In the genomic region with DNA sequence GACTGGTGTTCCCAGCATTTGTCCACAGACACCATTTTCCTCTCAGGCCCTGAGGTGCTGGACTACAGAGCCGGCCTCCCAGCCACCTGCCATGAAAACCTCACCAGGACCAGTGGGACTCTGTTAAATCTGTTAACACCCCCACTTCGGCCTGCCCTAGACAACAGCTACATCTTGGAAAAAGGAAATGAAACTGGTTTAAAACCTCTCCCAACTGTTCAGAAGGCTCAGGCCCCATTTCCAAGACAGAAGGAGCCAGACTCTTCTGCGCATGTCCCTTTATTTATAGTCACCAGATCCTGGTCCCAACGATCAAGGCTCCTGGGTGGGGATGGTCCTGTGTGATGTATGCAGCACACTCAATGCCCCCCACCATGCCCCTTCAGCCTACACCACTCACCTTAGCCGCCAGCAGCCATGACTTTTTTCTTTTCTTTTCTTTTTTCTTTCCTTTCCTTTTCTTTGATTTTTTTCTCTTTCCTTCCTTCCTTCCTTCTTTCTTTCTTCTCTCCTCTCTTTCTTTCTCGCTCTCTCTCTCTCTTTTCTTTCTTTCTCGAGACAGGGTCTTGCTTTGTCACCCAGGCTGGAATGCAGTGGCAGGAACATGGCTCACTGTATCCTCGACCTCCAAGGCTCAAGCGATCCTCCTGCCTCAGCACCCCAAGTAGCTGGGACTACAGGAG, we compare ENCODE assay signal across 13 cellular contexts. TPM values are rescaled to one million over a fixed set of nuclear protein-coding genes. Genes with fewer than 3 reads are reported as not detected.
DNase-seq lines count a peak whose midpoint lies in the region; ATAC-seq and TF ChIP-seq lines count a peak whose summit lies in the region.
"Had no signal": no experiment of that assay in that cellular context is flagged by ENCODE, and none has a peak within 500 bp of the region (broad histone marks: within the 10 kb centered on the region; RNA-seq: fewer than 3 reads in every experiment).

No MANE protein-coding gene starts in this region.

- H3K4ac ChIP-seq in IMR-90 (ENCODE audit: low read depth, low read length) (peak overlapping the region; percentile 95), mesenchymal stem cell (ENCODE audit: low read depth in 1 of 2, low read length in 2 of 2) (peak overlapping the region; percentile 22 to 59)

- no peak overlapping the region for H3K4me3 Mint-ChIP-seq in T-helper 2 cell treated with Interferon-gamma antibody and Interleukin-4, amounts not matched to agents 5 μg/mL and 100 μg/mL, for 36 hours

- TF ChIP-seq POLR2A in IMR-90 (IDR thresholded peaks at IDR 0.05; ENCODE audit: low read depth, low read length), result no peak

- no peaks in the 10 kb centered on the region for H3K9me3 Mint-ChIP-seq in T-helper 2 cell treated with Interferon-gamma antibody and Interleukin-4, amounts not matched to agents 5 μg/mL and 100 μg/mL, for 36 hours
- H3K9me3 Mint-ChIP-seq: naive thymus-derived CD8-positive, alpha-beta T cell had no signal

- H3K27me3 ChIP-seq in IMR-90 (ENCODE audit: control insufficient read depth, insufficient read depth, low read length) (no peaks in the 10 kb centered on the region), mesenchymal stem cell (ENCODE audit: control insufficient read depth in 1 of 2, insufficient read depth in 1 of 2, low read length in 2 of 2) (no peaks in the 10 kb centered on the region), colonic mucosa (no peaks in the 10 kb centered on the region)
- H3K27me3 ChIP-seq: adrenal gland had no signal

- H3K27ac ChIP-seq in IMR-90 (ENCODE audit: insufficient read depth, low read length) (peak overlapping the region; percentile 56; the same call in 1 of the 2 replicates), mesenchymal stem cell (ENCODE audit: low read length, poor library complexity, severe bottlenecking) (no peak overlapping the region), colonic mucosa (no peak overlapping the region)

- WGBS in IMR-90 (ENCODE audit: extremely low coverage in 2 of 2, insufficient read length in 1 of 2), 2 experiments, result 83 to 88% methylated on average over 1 to 3 of the region's 9 CpGs
- WGBS in mesenchymal stem cell, result 94% methylated on average over 9 of the region's 9 CpGs

- no TSS peak for BruUV-seq in IMR-90 (replicated peaks; lab: Mats Ljungman, UMichigan)

- H3K23ac ChIP-seq in IMR-90 (ENCODE audit: low read depth, low read length) (no peak overlapping the region), mesenchymal stem cell (ENCODE audit: low read length in 2 of 2) (no peak overlapping the region)

- H3K79me1 ChIP-seq in IMR-90 (ENCODE audit: low read depth in 1 of 2, low read length in 2 of 2), result peaks cover 0 to 11% of the 10 kb centered on the region in 2 experiments; a peak in 2 of 4 replicates
- H3K79me1 ChIP-seq in mesenchymal stem cell (replicated peaks; ENCODE audit: low read length, poor library complexity, severe bottlenecking), result no peaks in the 10 kb centered on the region

- peak overlapping the region; percentile 94 for H4K91ac ChIP-seq in IMR-90 (ENCODE audit: insufficient read depth, low read depth, low read length)
- peak overlapping the region; percentile 87 for H4K91ac ChIP-seq in mesenchymal stem cell (ENCODE audit: low read length)

- TF ChIP-seq RAD21 in IMR-90 (IDR thresholded peaks at IDR 0.05; ENCODE audit: low read length), result no peak

- dilution Hi-C loops in IMR-90 (cut with HindIII; ENCODE audit: low sequenced_read_pairs, unreplicated experiment), result no loop called here

- peak overlapping the region; percentile 42; the same call in 1 of the 2 replicates for H4K5ac ChIP-seq in IMR-90 (ENCODE audit: low read depth, low read length)

- peaks cover 36% of the 10 kb centered on the region for H3K9me1 ChIP-seq in IMR-90 (ENCODE audit: insufficient read depth, low read length)

- intact Hi-C loops in IMR-90 (cut with micrococcal nuclease), result no loop called here
- intact Hi-C loops in colonic mucosa (cut with DNase I), result no loop called here

- H3K4me3 ChIP-seq in IMR-90 (ENCODE audit: insufficient read depth, low read depth, low read length) (no peak overlapping the region), mesenchymal stem cell (ENCODE audit: insufficient read depth in 1 of 2, low read depth in 1 of 2, low read length in 2 of 2) (no peak overlapping the region), colonic mucosa (no peak overlapping the region)
- H3K4me3 ChIP-seq: adrenal gland had no signal

- peak overlapping the region; percentile 73 to 97 for H2BK12ac ChIP-seq in mesenchymal stem cell (ENCODE audit: low read length in 2 of 2)

- no peak for DNase-seq in T-helper 2 cell treated with Interferon-gamma antibody and Interleukin-4, amounts not matched to agents 5 μg/mL and 100 μg/mL, for 36 hours (ENCODE audit: low spot score)
- no peak for DNase-seq in T-helper 2 cell
- DNase-seq in IMR-90, result no peak
- peak; percentile 21 for DNase-seq in SKM-1 treated with dmso at 0.1 percent for 144 hours (lab: John Stamatoyannopoulos, UW; ENCODE audit: unreplicated experiment)
- DNase-seq in mesenchymal stem cell, result no peak
- DNase-seq in colonic mucosa, result no peak
- DNase-seq: activated CD4-positive, alpha-beta T cell treated with anti-CD3 and anti-CD28 coated beads, Interleukin-2, amount 50 U/mL, for 4 hours; DMS153; naive thymus-derived CD8-positive, alpha-beta T cell; NCI-H526 had no signal

- H2BK5ac ChIP-seq in IMR-90 (ENCODE audit: low read depth, low read length, poor library complexity, severe bottlenecking) (peak overlapping the region; percentile 79), mesenchymal stem cell (ENCODE audit: low read depth, low read length, poor library complexity, severe bottlenecking) (no peak overlapping the region)

- H3K4me1 ChIP-seq in IMR-90 (ENCODE audit: control insufficient read depth, insufficient read depth, low read length) (peaks cover 21% of the 10 kb centered on the region), mesenchymal stem cell (ENCODE audit: control insufficient read depth, insufficient read depth, low read depth, low read length) (peaks cover 11% of the 10 kb centered on the region), colonic mucosa (peaks cover 20% of the 10 kb centered on the region)

- peak overlapping the region; percentile 69; the same call in 1 of the 2 replicates for H3K14ac ChIP-seq in IMR-90 (replicated peaks; ENCODE audit: low read depth, low read length)
- no peak overlapping the region for H3K14ac ChIP-seq in mesenchymal stem cell (ENCODE audit: low read length in 2 of 2)

- H3K9ac ChIP-seq in IMR-90 (ENCODE audit: low read depth, low read length) (no peak overlapping the region), mesenchymal stem cell (ENCODE audit: low read length) (no peak overlapping the region), colonic mucosa (ENCODE audit: low read depth in 2 of 2, low read length in 2 of 2) (no peak overlapping the region)

- no peak overlapping the region for H3K4me2 ChIP-seq in IMR-90 (ENCODE audit: low read depth, low read length)
- no peak overlapping the region for H3K4me2 ChIP-seq in mesenchymal stem cell (ENCODE audit: low read length, poor library complexity, severe bottlenecking)

- H4K8ac ChIP-seq in IMR-90 (ENCODE audit: low read depth in 2 of 2, low read length in 2 of 2) (peak overlapping the region; percentile 65 to 84; a peak in 3 of 4 replicates), mesenchymal stem cell (ENCODE audit: low read length) (peak overlapping the region; percentile 12)

- H2BK120ac ChIP-seq in IMR-90 (ENCODE audit: low read depth, low read length) (peak overlapping the region; percentile 90), mesenchymal stem cell (ENCODE audit: low read depth, low read length) (peak overlapping the region; percentile 64)

- peak overlapping the region; percentile 99 for H2AK5ac ChIP-seq in IMR-90 (ENCODE audit: low read depth, low read length)
- peak overlapping the region; percentile 58 for H2AK5ac ChIP-seq in mesenchymal stem cell (ENCODE audit: low read length, severe bottlenecking)

- H3K4me1 Mint-ChIP-seq in T-helper 2 cell treated with Interferon-gamma antibody and Interleukin-4, amounts not matched to agents 5 μg/mL and 100 μg/mL, for 36 hours (ENCODE audit: low read depth), result peaks cover 32% of the 10 kb centered on the region

- no peaks in the 10 kb centered on the region for H3K27me3 Mint-ChIP-seq in T-helper 2 cell treated with Interferon-gamma antibody and Interleukin-4, amounts not matched to agents 5 μg/mL and 100 μg/mL, for 36 hours (ENCODE audit: low read depth)
- H3K27me3 Mint-ChIP-seq: naive thymus-derived CD8-positive, alpha-beta T cell had no signal

- H3K36me3 ChIP-seq in IMR-90 (ENCODE audit: control insufficient read depth, insufficient read depth, low read length), result no peaks in the 10 kb centered on the region
- no peaks in the 10 kb centered on the region for H3K36me3 ChIP-seq in mesenchymal stem cell (ENCODE audit: control insufficient read depth in 1 of 2, insufficient read depth in 2 of 2, low read depth in 1 of 2, low read length in 2 of 2)
- no peaks in the 10 kb centered on the region for H3K36me3 ChIP-seq in colonic mucosa
- H3K36me3 ChIP-seq: adrenal gland had no signal

- H3K9me3 ChIP-seq in IMR-90 (ENCODE audit: control insufficient read depth, insufficient read depth, low read length), result no peaks in the 10 kb centered on the region
- H3K9me3 ChIP-seq in mesenchymal stem cell (ENCODE audit: control insufficient read depth, low read length), result no peaks in the 10 kb centered on the region
- H3K9me3 ChIP-seq in colonic mucosa, result no peaks in the 10 kb centered on the region
- H3K9me3 ChIP-seq: adrenal gland had no signal

- H2BK15ac ChIP-seq in IMR-90 (ENCODE audit: low read depth, low read length), result peak overlapping the region; percentile 89; the same call in 2 of the 3 replicates
- peak overlapping the region; percentile 84 for H2BK15ac ChIP-seq in mesenchymal stem cell (ENCODE audit: low read depth, poor library complexity, severe bottlenecking)

- in situ Hi-C loops in IMR-90 (cut with MboI; ENCODE audit: low sequenced_read_pairs), result no loop called here

- ATAC-seq in IMR-90 (ENCODE audit: low read depth), result no peak
- ATAC-seq in HG02759 (IDR thresholded peaks at IDR 0.05; ENCODE audit: unreplicated experiment), result no peak
- no peak for ATAC-seq in GM19397 (IDR thresholded peaks at IDR 0.05; ENCODE audit: unreplicated experiment)

- H3K56ac ChIP-seq in IMR-90 (ENCODE audit: extremely low read depth, insufficient read depth, low read length), result no peak overlapping the region

- peak overlapping the region; percentile 20; the same call in 1 of the 2 replicates for H3K18ac ChIP-seq in IMR-90 (ENCODE audit: low read depth, low read length)
- peak overlapping the region; percentile 70 to 80 for H3K18ac ChIP-seq in mesenchymal stem cell (ENCODE audit: low read depth in 1 of 2, low read length in 2 of 2)

- H2AFZ ChIP-seq in IMR-90 (replicated peaks; ENCODE audit: low read length, poor library complexity) (no peak overlapping the region), mesenchymal stem cell (ENCODE audit: low read depth, low read length) (no peak overlapping the region)

- peak overlapping the region; percentile 98 for H2BK20ac ChIP-seq in IMR-90 (ENCODE audit: low read depth, low read length)

- no peaks in the 10 kb centered on the region for H4K20me1 ChIP-seq in IMR-90 (ENCODE audit: insufficient read depth, low read length)

- H2AK9ac ChIP-seq in IMR-90 (replicated peaks; ENCODE audit: low read depth, low read length, poor library complexity), result peak overlapping the region; percentile 83

- H3K27ac Mint-ChIP-seq in T-helper 2 cell treated with Interferon-gamma antibody and Interleukin-4, amounts not matched to agents 5 μg/mL and 100 μg/mL, for 36 hours, result peak overlapping the region; percentile 93

- CTCF ChIA-PET in IMR-90 (lab: Yijun Ruan, JAX), result interaction anchor here (0.5 kb wide), 1 partner anchor 34 kb away, joined by 3 read pairs; no protein-coding TSS in a partner anchor

- no peaks in the 10 kb centered on the region for H3K36me3 Mint-ChIP-seq in T-helper 2 cell treated with Interferon-gamma antibody and Interleukin-4, amounts not matched to agents 5 μg/mL and 100 μg/mL, for 36 hours (ENCODE audit: low read depth)
- H3K36me3 Mint-ChIP-seq: naive thymus-derived CD8-positive, alpha-beta T cell had no signal

- POLR2A ChIA-PET in IMR-90 (lab: Charles Lee; ENCODE audit: unreplicated experiment), result no interaction called here

- TF ChIP-seq CTCF in IMR-90 (conservative IDR thresholded peaks at IDR 0.05; ENCODE audit: low read depth, low read length), result no peak
- TF ChIP-seq CTCF in colonic mucosa (IDR thresholded peaks at IDR 0.05), result no peak

RNA-seq across cellular contexts. Expression of gene FLNB, which starts 25.5 kb away (rescaled TPM):
- 124 and 136 TPM in 2 replicates for total RNA-seq in IMR-90 (2012; rRNA removed)
- polyA plus RNA-seq in IMR-90 (2012; rRNA removed), result 78.0 and 81.4 TPM in 2 replicates
- 22.2 and 37.9 TPM in 2 replicates for polyA plus RNA-seq in IMR-90 (2012; cell fraction: cytosol; rRNA removed)
- 338 and 411 TPM in 2 replicates for polyA plus RNA-seq in IMR-90 (2012; cell fraction: nucleus; rRNA removed; ENCODE audit: low replicate concordance)
- 55.8 TPM for polyA plus RNA-seq in mesenchymal stem cell (2013, experiment 1 of 2)
- 47.9 TPM for polyA plus RNA-seq in mesenchymal stem cell (2013, experiment 2 of 2)
- total RNA-seq in colonic mucosa, result 100 to 1,000 TPM; 246 to 362 TPM
